Comparison of ENCODE assay signal across 1 cellular context in genomic region chr22:38317995-38318715, GRCh38.
TF ChIP-seq lines count a peak whose summit lies in the region.

No MANE protein-coding gene starts in this region.

TF ChIP-seq in K562, 482 proteins besides CTCF, POLR2A, EP300 and RAD21 (continued from another document and continues in another):
- TF ChIP-seq PATZ1 (CRISPR knock-in tag; IDR thresholded peaks at IDR 0.05; ENCODE audit: borderline replicate concordance) (no peak), THRAP3 (IDR thresholded peaks at IDR 0.05; ENCODE audit: borderline replicate concordance) (no peak), HMGXB4 (CRISPR knock-in tag; IDR thresholded peaks at IDR 0.05) (no peak), TCF3 (CRISPR knock-in tag; IDR thresholded peaks at IDR 0.05) (no peak), ZNF592 (IDR thresholded peaks at IDR 0.05) (peak; percentile 90), ZHX1 (conservative IDR thresholded peaks at IDR 0.05; ENCODE audit: low read length) (no peak), ZNF384 (IDR thresholded peaks at IDR 0.05; ENCODE audit: low read depth, low read length) (no peak), PPARD (CRISPR knock-in tag; IDR thresholded peaks at IDR 0.05) (no peak), ZFP1 (CRISPR knock-in tag; IDR thresholded peaks at IDR 0.05) (no peak), PKNOX1 (IDR thresholded peaks at IDR 0.05) (no peak), JUN (IDR thresholded peaks at IDR 0.05; ENCODE audit: borderline replicate concordance, low read depth, low read length) (peak; percentile 60; the same call in 1 of the 2 replicates), JUN (CRISPR knock-in tag; IDR thresholded peaks at IDR 0.05; ENCODE audit: borderline replicate concordance) (no peak), ZBTB49 (CRISPR knock-in tag; IDR thresholded peaks at IDR 0.05; ENCODE audit: borderline replicate concordance) (no peak), USF2 (CRISPR knock-in tag; IDR thresholded peaks at IDR 0.05) (no peak; the same call in 1 of the 2 replicates), DLX4 (CRISPR knock-in tag; IDR thresholded peaks at IDR 0.05) (no peak), AFF4 (CRISPR knock-in tag; IDR thresholded peaks at IDR 0.05) (no peak), HMBOX1 (IDR thresholded peaks at IDR 0.05) (no peak), NR1H2 (CRISPR knock-in tag; IDR thresholded peaks at IDR 0.05) (no peak), STAG1 (CRISPR knock-in tag; IDR thresholded peaks at IDR 0.05; ENCODE audit: borderline replicate concordance) (no peak), ZNF253 (CRISPR knock-in tag; conservative IDR thresholded peaks at IDR 0.05) (no peak), ILK (tag; IDR thresholded peaks at IDR 0.05; ENCODE audit: borderline replicate concordance, low read depth) (no peak), XRCC4 (IDR thresholded peaks at IDR 0.05; ENCODE audit: extremely low read depth, insufficient read depth, insufficient read length) (no peak), ELF1 (tag; IDR thresholded peaks at IDR 0.05) (peak; percentile 80), CCAR2 (IDR thresholded peaks at IDR 0.05; ENCODE audit: low read depth, low read length) (no peak), BDP1 (IDR thresholded peaks at IDR 0.05; ENCODE audit: insufficient read depth, insufficient read length) (no peak)
